16 cellular contexts compared by ENCODE assay signal in genomic region chr2:226057365-226057764, GRCh38.
DNase-seq lines count a peak whose midpoint lies in the region; ATAC-seq, FAIRE-seq and TF ChIP-seq lines count a peak whose summit lies in the region.
"Had no signal": no experiment of that assay in that cellular context is flagged by ENCODE, and none has a peak within 500 bp of the region (broad histone marks: within the 10 kb centered on the region; RNA-seq: fewer than 3 reads in every experiment).

No MANE protein-coding gene starts in this region.

- no peak for TF ChIP-seq POLR2A in H54 (IDR thresholded peaks at IDR 0.05; ENCODE audit: low read depth, low read length)

- POLR2A ChIA-PET in PC-9 (lab: Charles Lee; ENCODE audit: unreplicated experiment) = no interaction called here

- H3K27ac ChIP-seq in PC-9 (no peak overlapping the region), keratinocyte (ENCODE audit: control insufficient read depth, insufficient read depth, low read length) (no peak overlapping the region)
- H3K27ac ChIP-seq: 22Rv1, A549, C4-2B had no signal

- H4K20me1 ChIP-seq in PC-9 (ENCODE audit: insufficient read depth) (no peaks in the 10 kb centered on the region), keratinocyte (ENCODE audit: control insufficient read depth, extremely low read depth, insufficient read depth, low read length) (no peaks in the 10 kb centered on the region)

- no peaks in the 10 kb centered on the region for H3K27me3 ChIP-seq in PC-9 (ENCODE audit: insufficient read depth, low read depth)
- H3K27me3 ChIP-seq in keratinocyte (ENCODE audit: control insufficient read depth, extremely low read depth, insufficient read depth, low read length) = no peaks in the 10 kb centered on the region

- DNase-seq in NCI-H82 (lab: John Stamatoyannopoulos, UW) (peak; percentile 9), NCI-H82 treated with DMSO at 0.1 percent for 48 hours (lab: John Stamatoyannopoulos, UW; ENCODE audit: unreplicated experiment) (no peak), PC-9 (no peak), keratinocyte (ENCODE audit: low read depth, low spot score) (no peak), hypothalamus (lab: John Stamatoyannopoulos, UW) (no peak), H54 (ENCODE audit: insufficient read length, low spot score) (no peak)
- DNase-seq: CD4-positive, alpha-beta T cell; DMS153; DMS79; GF-D8; H7 had no signal

- H2AFZ ChIP-seq in PC-9 (0 out of 2 replicates have a peak overlapping the region, but pooled peaks have one; percentile 27), keratinocyte (ENCODE audit: control insufficient read depth, low read length) (no peak overlapping the region)

- H3K79me2 ChIP-seq in PC-9 (ENCODE audit: low read depth) (no peaks in the 10 kb centered on the region), keratinocyte (ENCODE audit: control insufficient read depth, insufficient read depth, low read length) (no peaks in the 10 kb centered on the region)

- no peaks in the 10 kb centered on the region for H3F3A ChIP-seq in PC-9 (ENCODE audit: insufficient read depth, low read depth)

- peak; percentile 56 for FAIRE-seq in keratinocyte (lab: Jason Lieb, UNC)
- no peak for FAIRE-seq in H54 (lab: Jason Lieb, UNC)
- FAIRE-seq: A549 had no signal

- dilution Hi-C loops in keratinocyte (cut with MboI; ENCODE audit: extremely low pct_ligation_motif_present, low sequenced_read_pairs) = no loop called here

- no peaks in the 10 kb centered on the region for H3K36me3 ChIP-seq in PC-9 (ENCODE audit: low read depth)
- no peaks in the 10 kb centered on the region for H3K36me3 ChIP-seq in keratinocyte (ENCODE audit: control insufficient read depth in 2 of 2, extremely low read depth in 1 of 2, insufficient read depth in 2 of 2, low read length in 2 of 2)

- BruUV-seq in PC-9 (replicated peaks; lab: Mats Ljungman, UMichigan) = no TSS peak

- H3K9me3 ChIP-seq in PC-9 (ENCODE audit: insufficient read depth, low read depth) (no peaks in the 10 kb centered on the region; the same call in 1 of the 2 replicates), keratinocyte (ENCODE audit: control insufficient read depth, low read depth, low read length) (no peaks in the 10 kb centered on the region)
- H3K9me3 ChIP-seq: A549 had no signal

- no peak overlapping the region for H3K9ac ChIP-seq in keratinocyte (ENCODE audit: control insufficient read depth, extremely low read depth, insufficient read depth, low read length)

- no peak for TF ChIP-seq CTCF in PC-9 (conservative IDR thresholded peaks at IDR 0.05)
- TF ChIP-seq CTCF in keratinocyte (optimal IDR thresholded peaks at IDR 0.05 in 1 of 3, IDR thresholded peaks at IDR 0.05 in 1 of 3, conservative IDR thresholded peaks at IDR 0.05 in 1 of 3; ENCODE audit: extremely low read depth in 1 of 3, insufficient read depth in 2 of 3, low read length in 3 of 3) = no peak

- no peaks in the 10 kb centered on the region for H3K9me2 ChIP-seq in PC-9 (ENCODE audit: insufficient read depth)

- H3K9me1 ChIP-seq in keratinocyte (ENCODE audit: control insufficient read depth, extremely low read depth, insufficient read depth, low read length) = no peaks in the 10 kb centered on the region

- intact Hi-C loops in PC-9 (cut with micrococcal nuclease; ENCODE audit: unreplicated experiment) = no loop called here

- H3K4me2 ChIP-seq in PC-9 (no peak overlapping the region), keratinocyte (ENCODE audit: control insufficient read depth, extremely low read depth, insufficient read depth, low read depth, low read length) (no peak overlapping the region)
- H3K4me2 ChIP-seq: A549, GM23338 had no signal

- H3K4me3 ChIP-seq in PC-9 = no peak overlapping the region
- H3K4me3 ChIP-seq in keratinocyte (ENCODE audit: control insufficient read depth in 2 of 3, extremely low read depth in 1 of 3, insufficient read depth in 2 of 3, low read depth in 1 of 3, low read length in 3 of 3) = no peak overlapping the region
- H3K4me3 ChIP-seq: A549, GM23338 had no signal

- ATAC-seq in HG03045 (IDR thresholded peaks at IDR 0.05; ENCODE audit: unreplicated experiment) = no peak
- ATAC-seq: A549 had no signal

- CTCF ChIA-PET in PC-9 (lab: Charles Lee) = no interaction called here

- H3K4me1 ChIP-seq in PC-9 (replicated peaks; ENCODE audit: insufficient read depth) (no peaks in the 10 kb centered on the region), keratinocyte (ENCODE audit: control insufficient read depth, extremely low read depth, insufficient read depth, low read length) (no peaks in the 10 kb centered on the region)
- H3K4me1 ChIP-seq: A549 had no signal
